ENCODE assay signal across 12 cellular contexts in the genomic region with DNA sequence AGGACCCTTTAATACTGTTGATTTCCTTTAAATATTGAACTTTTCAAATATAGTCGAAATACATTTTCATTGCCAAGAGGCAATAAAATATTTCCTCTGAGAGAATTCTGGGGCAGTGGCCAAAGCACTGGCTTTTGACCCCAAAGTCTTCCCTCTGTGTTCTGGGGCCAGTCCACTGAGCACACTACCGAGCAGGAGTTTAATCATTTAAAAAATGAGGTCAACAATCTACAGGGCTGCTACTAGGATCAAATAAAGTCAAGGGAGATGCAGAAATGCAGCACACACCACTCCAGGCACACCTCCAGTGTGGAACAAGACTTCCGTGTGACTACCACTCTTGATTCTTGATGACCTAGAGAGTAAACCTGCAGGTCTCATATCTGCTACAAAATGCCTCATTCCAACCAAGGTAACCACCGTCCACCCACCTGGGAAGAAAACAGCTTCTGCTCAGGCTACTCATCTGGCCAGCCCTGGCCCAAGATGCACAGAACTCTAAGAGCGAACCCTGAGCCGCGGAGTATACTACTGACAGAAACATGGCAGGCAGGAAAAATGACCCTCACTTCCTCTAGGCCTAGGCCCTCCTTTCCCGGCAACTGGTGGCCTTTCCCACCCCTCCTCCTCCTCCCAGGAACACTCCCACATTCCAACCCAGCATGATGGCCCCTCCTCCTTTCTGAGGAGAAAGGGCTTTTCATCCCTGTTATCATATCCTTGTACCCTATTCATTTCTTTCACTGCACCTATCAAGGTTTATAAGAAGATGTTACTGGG.
DNase-seq lines count a peak whose midpoint lies in the region; TF ChIP-seq lines count a peak whose summit lies in the region.
"Had no signal": no experiment of that assay in that cellular context is flagged by ENCODE, and none has a peak within 500 bp of the region (broad histone marks: within the 10 kb centered on the region; RNA-seq: fewer than 3 reads in every experiment).

No MANE protein-coding gene starts in this region.

- H3K27ac ChIP-seq in HUES6 (ENCODE audit: low read depth, low read length) (0 out of 2 replicates have a peak overlapping the region, but pooled peaks have one; percentile 36), cingulate gyrus (ENCODE audit: low read depth, low read length) (peak overlapping the region; percentile 69), liver (ENCODE audit: low read depth in 1 of 2, low read length in 2 of 2) (peak overlapping the region; percentile 71 to 76), smooth muscle cell (ENCODE audit: low read depth) (peak overlapping the region; percentile 34), hepatocyte (no peak overlapping the region), RWPE1 (no peak overlapping the region)

- no peaks in the 10 kb centered on the region for H3K27me3 Mint-ChIP-seq in activated T-cell treated with anti-CD3 and anti-CD28 coated beads, Interleukin-2, amount 50 U/mL, for 24 hours
- H3K27me3 Mint-ChIP-seq: activated naive CD8-positive, alpha-beta T cell had no signal

- POLR2A ChIA-PET in RWPE1 (lab: Yijun Ruan, JAX; ENCODE audit: low non-redundant PET) = no interaction called here

- H3K9me2 ChIP-seq in hepatocyte (replicated peaks; ENCODE audit: insufficient read depth) = no peaks in the 10 kb centered on the region

- H3K27ac Mint-ChIP-seq in activated T-cell treated with anti-CD3 and anti-CD28 coated beads, Interleukin-2, amount 50 U/mL, for 24 hours = no peak overlapping the region

- H3K9me3 Mint-ChIP-seq in activated T-cell treated with anti-CD3 and anti-CD28 coated beads, Interleukin-2, amount 50 U/mL, for 24 hours = peaks cover 4% of the 10 kb centered on the region

- no peak overlapping the region for H3K4me3 Mint-ChIP-seq in activated T-cell treated with anti-CD3 and anti-CD28 coated beads, Interleukin-2, amount 50 U/mL, for 24 hours
- H3K4me3 Mint-ChIP-seq: activated naive CD8-positive, alpha-beta T cell had no signal

- H3K4me1 ChIP-seq in HUES6 (ENCODE audit: control insufficient read depth, insufficient read depth, low read length) (peaks cover 28% of the 10 kb centered on the region), liver (ENCODE audit: control insufficient read depth in 4 of 4, insufficient read depth in 4 of 4, low read length in 3 of 4) (peaks cover 13 to 52% (median 40%) of the 10 kb centered on the region in 4 donors), smooth muscle cell (ENCODE audit: low read depth) (peaks cover 12% of the 10 kb centered on the region), hepatocyte (ENCODE audit: insufficient read depth) (peaks cover 17% of the 10 kb centered on the region)

- peaks cover 15% of the 10 kb centered on the region for H4K20me1 ChIP-seq in smooth muscle cell (ENCODE audit: low read depth)
- H4K20me1 ChIP-seq in hepatocyte (ENCODE audit: insufficient read depth, poor library complexity, severe bottlenecking) = no peaks in the 10 kb centered on the region

- H2AFZ ChIP-seq in smooth muscle cell (ENCODE audit: low read depth) = no peak overlapping the region
- no peak overlapping the region for H2AFZ ChIP-seq in hepatocyte

- H3K4me2 ChIP-seq in smooth muscle cell (no peak overlapping the region), hepatocyte (no peak overlapping the region)

- H3F3A ChIP-seq in smooth muscle cell (ENCODE audit: low read depth) = no peaks in the 10 kb centered on the region

- TF ChIP-seq CTCF in liver (IDR thresholded peaks at IDR 0.05; ENCODE audit: low read depth, low read length, missing input control) (no peak), smooth muscle cell (IDR thresholded peaks at IDR 0.05; ENCODE audit: borderline replicate concordance, insufficient read depth, poor library complexity, severe bottlenecking) (no peak), hepatocyte (IDR thresholded peaks at IDR 0.05; ENCODE audit: poor library complexity) (no peak), RWPE1 (conservative IDR thresholded peaks at IDR 0.05; ENCODE audit: low read depth) (no peak)

- 0 out of 2 replicates have a peak overlapping the region, but pooled peaks have one; percentile 13 for H3K4me3 ChIP-seq in HUES6 (ENCODE audit: low read depth, low read length)
- H3K4me3 ChIP-seq in liver (ENCODE audit: low read depth in 1 of 3, low read length in 3 of 3) = no peak overlapping the region
- no peak overlapping the region for H3K4me3 ChIP-seq in smooth muscle cell
- no peak overlapping the region for H3K4me3 ChIP-seq in hepatocyte

- TF ChIP-seq RAD21 in liver (IDR thresholded peaks at IDR 0.05) = peak; percentile 57 to 65

- H3K79me2 ChIP-seq in smooth muscle cell (ENCODE audit: low read depth) = no peaks in the 10 kb centered on the region
- H3K79me2 ChIP-seq in hepatocyte = peaks cover 27% of the 10 kb centered on the region

- H3K27me3 ChIP-seq in HUES6 (ENCODE audit: control insufficient read depth, insufficient read depth, low read length) = no peaks in the 10 kb centered on the region
- no peaks in the 10 kb centered on the region for H3K27me3 ChIP-seq in liver (ENCODE audit: control insufficient read depth in 4 of 4, insufficient read depth in 4 of 4, low read length in 3 of 4)
- no peaks in the 10 kb centered on the region for H3K27me3 ChIP-seq in smooth muscle cell (ENCODE audit: low read depth)
- H3K27me3 ChIP-seq in hepatocyte = no peaks in the 10 kb centered on the region

- CTCF ChIA-PET in RWPE1 (lab: Yijun Ruan, JAX) = no interaction called here

- H3K4me1 Mint-ChIP-seq in activated T-cell treated with anti-CD3 and anti-CD28 coated beads, Interleukin-2, amount 50 U/mL, for 24 hours (ENCODE audit: low read depth) = peaks cover 28% of the 10 kb centered on the region

- WGBS in liver = 44% methylated on average over 8 of the region's 8 CpGs
- 82% methylated on average over 8 of the region's 8 CpGs for WGBS in smooth muscle cell (ENCODE audit: low lambda C conversion rate)
- WGBS in hepatocyte (ENCODE audit: low lambda C conversion rate, missing lambda C conversion rate) = 86% methylated on average over 8 of the region's 8 CpGs

- H3K9me3 ChIP-seq in HUES6 (ENCODE audit: control insufficient read depth, insufficient read depth, low read depth, low read length) = no peaks in the 10 kb centered on the region
- H3K9me3 ChIP-seq in liver (ENCODE audit: control insufficient read depth in 4 of 4, low read length in 3 of 4) = no peaks in the 10 kb centered on the region
- no peaks in the 10 kb centered on the region for H3K9me3 ChIP-seq in smooth muscle cell (replicated peaks; ENCODE audit: low read depth)
- peaks cover 2% of the 10 kb centered on the region for H3K9me3 ChIP-seq in hepatocyte (ENCODE audit: low read depth)

- no peak for DNase-seq in smooth muscle cell (lab: John Stamatoyannopoulos, UW; ENCODE audit: unreplicated experiment)
- DNase-seq in hepatocyte (ENCODE audit: low spot score) = no peak
- no peak for DNase-seq in RWPE1 (ENCODE audit: low spot score)
- DNase-seq in activated T-cell treated with anti-CD3 and anti-CD28 coated beads, Interleukin-2, amount 50 U/mL, for 24 hours = no peak
- no peak for DNase-seq in activated CD4-positive, alpha-beta T cell treated with anti-CD3 and anti-CD28 coated beads for 1 hour
- DNase-seq: NCI-H1092 treated with DMSO at 0.1 percent for 48 hours; NCI-H345; stimulated activated CD4-positive, alpha-beta T cell treated with anti-CD3 and anti-CD28 coated beads, Interleukin-2, amount 100 ng/mL, for 24 hours had no signal

- no peak overlapping the region for H3K9ac ChIP-seq in HUES6 (ENCODE audit: low read length)
- H3K9ac ChIP-seq in liver (ENCODE audit: low read depth in 1 of 2, low read length in 2 of 2) = no peak overlapping the region
- H3K9ac ChIP-seq in smooth muscle cell (ENCODE audit: low read depth) = no peak overlapping the region

- H3K36me3 ChIP-seq in HUES6 (ENCODE audit: control insufficient read depth, insufficient read depth, low read length) (no peaks in the 10 kb centered on the region), liver (ENCODE audit: control insufficient read depth in 4 of 4, insufficient read depth in 3 of 4, low read depth in 1 of 4, low read length in 3 of 4) (no peaks in the 10 kb centered on the region), smooth muscle cell (ENCODE audit: low read depth) (no peaks in the 10 kb centered on the region), hepatocyte (replicated peaks; ENCODE audit: insufficient read depth, low read depth) (no peaks in the 10 kb centered on the region)

- H3K36me3 Mint-ChIP-seq in activated T-cell treated with anti-CD3 and anti-CD28 coated beads, Interleukin-2, amount 50 U/mL, for 24 hours (ENCODE audit: low read depth) = peaks cover 5% of the 10 kb centered on the region

TF ChIP-seq in liver, 16 proteins besides CTCF, POLR2A, EP300 and RAD21 (continues in another document):
- TF ChIP-seq RXRA (IDR thresholded peaks at IDR 0.05) (peak; percentile 95 to 96), FOXA1 (IDR thresholded peaks at IDR 0.05) (no peak), JUND (IDR thresholded peaks at IDR 0.05) (peak; percentile 46 to 86), HNF4A (conservative IDR thresholded peaks at IDR 0.05) (peak; percentile 97 to 100), FOXA2 (IDR thresholded peaks at IDR 0.05) (peak; percentile 34), TAF1 (conservative IDR thresholded peaks at IDR 0.05) (peak; percentile 79), YY1 (IDR thresholded peaks at IDR 0.05) (peak; percentile 70), GABPA (IDR thresholded peaks at IDR 0.05 in 1 of 2, conservative IDR thresholded peaks at IDR 0.05 in 1 of 2) (no peak), HNF4G (IDR thresholded peaks at IDR 0.05) (peak; percentile 69), NR2F2 (IDR thresholded peaks at IDR 0.05) (peak; percentile 92)
- TF ChIP-seq, protein P1, sequence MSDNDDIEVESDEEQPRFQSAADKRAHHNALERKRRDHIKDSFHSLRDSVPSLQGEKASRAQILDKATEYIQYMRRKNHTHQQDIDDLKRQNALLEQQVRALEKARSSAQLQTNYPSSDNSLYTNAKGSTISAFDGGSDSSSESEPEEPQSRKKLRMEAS (IDR thresholded peaks at IDR 0.05) = peak; percentile 58
- TF ChIP-seq, protein P2, sequence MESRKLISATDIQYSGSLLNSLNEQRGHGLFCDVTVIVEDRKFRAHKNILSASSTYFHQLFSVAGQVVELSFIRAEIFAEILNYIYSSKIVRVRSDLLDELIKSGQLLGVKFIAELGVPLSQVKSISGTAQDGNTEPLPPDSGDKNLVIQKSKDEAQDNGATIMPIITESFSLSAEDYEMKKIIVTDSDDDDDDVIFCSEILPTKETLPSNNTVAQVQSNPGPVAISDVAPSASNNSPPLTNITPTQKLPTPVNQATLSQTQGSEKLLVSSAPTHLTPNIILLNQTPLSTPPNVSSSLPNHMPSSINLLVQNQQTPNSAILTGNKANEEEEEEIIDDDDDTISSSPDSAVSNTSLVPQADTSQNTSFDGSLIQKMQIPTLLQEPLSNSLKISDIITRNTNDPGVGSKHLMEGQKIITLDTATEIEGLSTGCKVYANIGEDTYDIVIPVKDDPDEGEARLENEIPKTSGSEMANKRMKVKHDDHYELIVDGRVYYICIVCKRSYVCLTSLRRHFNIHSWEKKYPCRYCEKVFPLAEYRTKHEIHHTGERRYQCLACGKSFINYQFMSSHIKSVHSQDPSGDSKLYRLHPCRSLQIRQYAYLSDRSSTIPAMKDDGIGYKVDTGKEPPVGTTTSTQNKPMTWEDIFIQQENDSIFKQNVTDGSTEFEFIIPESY (IDR thresholded peaks at IDR 0.05) = peak; percentile 57

Comparison
In these comparisons a context has a peak if more than half of its experiments do, and no peak if none do; other contexts are left out.
1. H3K27ac ChIP-seq: peak in HUES6 (single experiment), cingulate gyrus (single experiment), liver (2 of 2) and smooth muscle cell (single experiment); none in hepatocyte (single experiment) and RWPE1 (single experiment).